Comparison of ENCODE assay signal across 8 cellular contexts in the genomic region with DNA sequence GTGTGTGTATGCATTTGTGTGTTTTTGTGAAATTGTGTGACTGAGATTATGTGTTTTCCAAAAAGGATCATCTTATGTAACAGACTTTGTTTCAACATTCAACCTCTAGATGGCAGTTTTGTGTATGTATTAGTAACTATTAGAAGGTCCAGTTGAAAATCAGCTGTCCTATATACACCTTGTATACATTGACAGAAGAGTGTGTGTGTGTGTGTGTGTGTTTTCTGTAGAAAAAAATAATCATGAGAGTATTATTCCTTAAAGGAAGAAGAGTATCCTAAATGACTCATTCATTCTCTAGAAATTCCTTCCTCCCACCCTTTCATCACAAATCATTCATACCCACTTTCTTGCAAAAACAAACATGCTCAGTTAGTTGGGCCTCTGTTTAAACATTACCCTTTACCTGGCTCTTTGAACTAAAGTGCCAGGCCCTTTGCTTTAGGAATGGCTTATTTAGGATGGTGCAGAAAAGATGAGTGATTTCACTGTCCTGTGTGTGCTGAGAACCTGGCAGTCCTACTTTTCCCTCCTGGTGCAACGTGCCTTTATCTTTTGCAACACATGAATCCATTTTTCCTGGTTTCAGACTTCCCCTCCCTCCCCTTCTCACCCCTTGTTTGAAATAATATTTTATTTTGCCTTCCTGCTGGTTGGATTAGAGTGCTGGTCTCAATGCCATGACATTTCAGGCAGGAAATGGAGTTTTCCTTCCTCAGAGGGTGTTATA.
A peak's percentile ranks its signal among the peaks of the same experiment; 100 is the strongest.
DNase-seq lines count a peak whose midpoint lies in the region; ATAC-seq and TF ChIP-seq lines count a peak whose summit lies in the region.

No MANE protein-coding gene starts in this region.

- H3K27me3 Mint-ChIP-seq in activated CD8-positive, alpha-beta memory T cell treated with anti-CD3 and anti-CD28 coated beads, Interleukin-2, amount 10 ng/mL, durations not matched to agents 7 days and 5 days: no peaks in the 10 kb centered on the region

- H3K4me3 ChIP-seq in breast epithelium: no peak overlapping the region
- no peak overlapping the region for H3K4me3 ChIP-seq in liver (ENCODE audit: low read depth in 1 of 3, low read length in 3 of 3)

- 14% methylated on average over 1 of the region's 1 CpG for WGBS in liver

- TF ChIP-seq POLR2A in breast epithelium (IDR thresholded peaks at IDR 0.05): no peak

- no peaks in the 10 kb centered on the region for H3K36me3 ChIP-seq in breast epithelium
- no peaks in the 10 kb centered on the region for H3K36me3 ChIP-seq in liver (ENCODE audit: control insufficient read depth in 4 of 4, insufficient read depth in 3 of 4, low read depth in 1 of 4, low read length in 3 of 4)

- no peak for DNase-seq in activated CD8-positive, alpha-beta memory T cell treated with anti-CD3 and anti-CD28 coated beads, Interleukin-2, amount 10 ng/mL, durations not matched to agents 7 days and 5 days
- no peak for DNase-seq in activated CD8-positive, alpha-beta memory T cell treated with anti-CD3 and anti-CD28 coated beads, Interleukin-2, amount 50 U/mL, for 4 hours
- DNase-seq in NCI-H2196 treated with DMSO at 0.1 percent for 48 hours (lab: John Stamatoyannopoulos, UW; ENCODE audit: unreplicated experiment) (peak; percentile 20), breast epithelium (ENCODE audit: low spot score in 2 of 2) (no peak), NCI-H1048 (lab: John Stamatoyannopoulos, UW) (no peak)
- DNase-seq in stimulated activated CD4-positive, alpha-beta T cell treated with anti-CD3 and anti-CD28 coated beads, Interleukin-4, amount 100 ng/mL, for 1 hour: no peak

- H3K4me1 ChIP-seq in breast epithelium (peaks cover 0 to 10% of the 10 kb centered on the region in 2 donors), liver (ENCODE audit: control insufficient read depth in 4 of 4, insufficient read depth in 4 of 4, low read length in 3 of 4) (peaks cover 3 to 34% (median 32%) of the 10 kb centered on the region in 4 donors)

- H3K4me1 Mint-ChIP-seq in activated CD8-positive, alpha-beta memory T cell treated with anti-CD3 and anti-CD28 coated beads, Interleukin-2, amount 10 ng/mL, durations not matched to agents 7 days and 5 days: peaks cover 32% of the 10 kb centered on the region

- no peaks in the 10 kb centered on the region for H3K9me3 Mint-ChIP-seq in activated CD8-positive, alpha-beta memory T cell treated with anti-CD3 and anti-CD28 coated beads, Interleukin-2, amount 10 ng/mL, durations not matched to agents 7 days and 5 days (ENCODE audit: low read depth)

- no peak overlapping the region for H3K4me3 Mint-ChIP-seq in activated CD8-positive, alpha-beta memory T cell treated with anti-CD3 and anti-CD28 coated beads, Interleukin-2, amount 10 ng/mL, durations not matched to agents 7 days and 5 days

- H3K27ac ChIP-seq in breast epithelium (no peak overlapping the region), liver (ENCODE audit: low read depth in 1 of 2, low read length in 2 of 2) (peak overlapping the region; percentile 36 to 39)

- peak; percentile 79 for TF ChIP-seq RAD21 in liver (IDR thresholded peaks at IDR 0.05)

- intact Hi-C loops in breast epithelium (cut with DNase I; ENCODE audit: low total_unique reads): no loop called here

- H3K9me3 ChIP-seq in breast epithelium (no peaks in the 10 kb centered on the region), liver (ENCODE audit: control insufficient read depth in 4 of 4, low read length in 3 of 4) (no peaks in the 10 kb centered on the region)

- no peaks in the 10 kb centered on the region for H3K27me3 ChIP-seq in breast epithelium
- no peaks in the 10 kb centered on the region for H3K27me3 ChIP-seq in liver (ENCODE audit: control insufficient read depth in 4 of 4, insufficient read depth in 4 of 4, low read length in 3 of 4)

- peak; percentile 52 for ATAC-seq in activated CD8-positive, alpha-beta memory T cell treated with anti-CD3 and anti-CD28 coated beads, Interleukin-2, amount 10 ng/mL, durations not matched to agents 7 days and 5 days
- peak; percentile 43 for ATAC-seq in HG02798 (IDR thresholded peaks at IDR 0.05; ENCODE audit: poor library complexity, unreplicated experiment)

- H3K27ac Mint-ChIP-seq in activated CD8-positive, alpha-beta memory T cell treated with anti-CD3 and anti-CD28 coated beads, Interleukin-2, amount 10 ng/mL, durations not matched to agents 7 days and 5 days: no peak overlapping the region

- CTCF ChIA-PET in activated CD8-positive, alpha-beta memory T cell treated with anti-CD3 and anti-CD28 coated beads, Interleukin-2, amount 10 ng/mL, durations not matched to agents 7 days and 5 days (lab: Charles Lee): interaction anchor here (0.9 to 2.8 kb wide), 10 partner anchors 10 to 1034 kb away, joined by 3 to 10 read pairs (median 3); no protein-coding TSS in a partner anchor

- TF ChIP-seq CTCF in breast epithelium (IDR thresholded peaks at IDR 0.05) (peak in 2 of 3 donors; percentile 39 to 56), liver (IDR thresholded peaks at IDR 0.05; ENCODE audit: low read depth, low read length, missing input control) (peak; percentile 45)

- H3K36me3 Mint-ChIP-seq in activated CD8-positive, alpha-beta memory T cell treated with anti-CD3 and anti-CD28 coated beads, Interleukin-2, amount 10 ng/mL, durations not matched to agents 7 days and 5 days: peaks cover 2% of the 10 kb centered on the region

- H3K9ac ChIP-seq in liver (ENCODE audit: low read depth in 1 of 2, low read length in 2 of 2): peak overlapping the region in 1 of 2 donors; percentile 19

TF ChIP-seq in liver, 16 proteins besides CTCF, POLR2A, EP300 and RAD21:
- TF ChIP-seq, protein P1, sequence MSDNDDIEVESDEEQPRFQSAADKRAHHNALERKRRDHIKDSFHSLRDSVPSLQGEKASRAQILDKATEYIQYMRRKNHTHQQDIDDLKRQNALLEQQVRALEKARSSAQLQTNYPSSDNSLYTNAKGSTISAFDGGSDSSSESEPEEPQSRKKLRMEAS (IDR thresholded peaks at IDR 0.05): peak; percentile 24
- TF ChIP-seq RXRA (IDR thresholded peaks at IDR 0.05) (peak in 1 of 2 donors; percentile 12), SP1 (IDR thresholded peaks at IDR 0.05) (no peak), JUND (IDR thresholded peaks at IDR 0.05) (peak in 1 of 2 donors; percentile 43), NR2F2 (IDR thresholded peaks at IDR 0.05) (peak; percentile 64), HNF4A (conservative IDR thresholded peaks at IDR 0.05) (peak in 1 of 2 donors; percentile 35)

Comparison
In these comparisons a context has a peak if more than half of its experiments do, and no peak if none do; other contexts are left out.
1. H3K27ac ChIP-seq: peak in liver (2 of 2); none in breast epithelium (0 of 2).